In the genomic region with DNA sequence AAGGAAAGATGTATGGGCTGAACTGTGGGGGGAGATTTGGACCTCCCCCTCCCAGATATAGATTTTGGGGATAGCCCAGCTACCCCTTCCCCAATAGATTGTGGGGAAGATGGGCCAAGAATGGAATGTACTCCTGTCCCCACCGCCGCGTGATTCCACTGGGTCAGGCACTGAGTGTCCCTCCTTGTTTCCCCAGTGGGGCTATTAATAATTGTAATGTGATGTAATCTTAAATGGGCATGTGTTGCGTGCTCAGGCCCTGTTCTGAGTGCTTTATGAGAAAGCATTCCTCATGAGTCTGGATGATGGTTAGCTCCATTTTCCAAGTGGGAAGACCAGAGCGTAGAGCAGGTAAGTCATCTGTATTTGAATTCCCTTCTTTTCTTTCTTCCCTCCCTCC, we compare ENCODE assay signal across 7 cellular contexts. TPM values are rescaled to one million over a fixed set of nuclear protein-coding genes. Genes with fewer than 3 reads are reported as not detected.
A peak's percentile ranks its signal among the peaks of the same experiment; 100 is the strongest.
DNase-seq lines count a peak whose midpoint lies in the region; ATAC-seq and TF ChIP-seq lines count a peak whose summit lies in the region.
"Had no signal": no experiment of that assay in that cellular context is flagged by ENCODE, and none has a peak within 500 bp of the region (broad histone marks: within the 10 kb centered on the region; RNA-seq: fewer than 3 reads in every experiment).

No MANE protein-coding gene starts in this region.

- H3K36me3 Mint-ChIP-seq in activated naive CD4-positive, alpha-beta T cell treated with anti-CD3 and anti-CD28 coated beads, Interleukin-2, amount 50 U/mL, for 72 hours: peaks cover 38 to 39% of the 10 kb centered on the region in 2 donors
- H3K36me3 Mint-ChIP-seq in mesothelial cell of epicardium: peaks cover 8% of the 10 kb centered on the region

- peak overlapping the region; percentile 99 to 100 for H3K27ac Mint-ChIP-seq in activated naive CD4-positive, alpha-beta T cell treated with anti-CD3 and anti-CD28 coated beads, Interleukin-2, amount 50 U/mL, for 72 hours
- peak overlapping the region; percentile 98 for H3K27ac Mint-ChIP-seq in mesothelial cell of epicardium

- no peaks in the 10 kb centered on the region for H3K9me3 Mint-ChIP-seq in activated naive CD4-positive, alpha-beta T cell treated with anti-CD3 and anti-CD28 coated beads, Interleukin-2, amount 50 U/mL, for 72 hours
- no peaks in the 10 kb centered on the region for H3K9me3 Mint-ChIP-seq in mesothelial cell of epicardium

- DNase-seq in EH (ENCODE audit: low read depth) (peak; percentile 67), mesothelial cell of epicardium (ENCODE audit: low spot score in 2 of 2, unreplicated experiment in 2 of 2) (no peak), COLO668 (lab: John Stamatoyannopoulos, UW; ENCODE audit: unreplicated experiment) (no peak), AML-193 (lab: John Stamatoyannopoulos, UW) (no peak), DMS53 treated with DMSO at 0.1 percent for 48 hours (lab: John Stamatoyannopoulos, UW; ENCODE audit: unreplicated experiment) (no peak)
- no peak for DNase-seq in activated naive CD4-positive, alpha-beta T cell treated with anti-CD3 and anti-CD28 coated beads, Interleukin-2, amount 50 U/mL, for 72 hours (ENCODE audit: low spot score in 2 of 2)

- H3K4me3 Mint-ChIP-seq in mesothelial cell of epicardium: peak overlapping the region; percentile 97

- H3K27me3 Mint-ChIP-seq in mesothelial cell of epicardium (ENCODE audit: low read depth): peaks cover 11% of the 10 kb centered on the region

- TF ChIP-seq CTCF in mesothelial cell of epicardium (IDR thresholded peaks at IDR 0.05; ENCODE audit: unreplicated experiment): no peak

- ATAC-seq in activated naive CD4-positive, alpha-beta T cell treated with anti-CD3 and anti-CD28 coated beads, Interleukin-2, amount 50 U/mL, for 72 hours: no peak

- peaks cover 21% of the 10 kb centered on the region for H3K4me1 Mint-ChIP-seq in mesothelial cell of epicardium

RNA-seq across cellular contexts. Expression of a gene that starts 1.4 kb away (rescaled TPM):
- 100 to 1,000 TPM; 189 to 203 TPM for total RNA-seq in activated naive CD4-positive, alpha-beta T cell treated with anti-CD3 and anti-CD28 coated beads, Interleukin-2, amount 50 U/mL, for 72 hours
- total RNA-seq in mesothelial cell of epicardium: 131 to 144 TPM (median 135 TPM) in 3 replicates

RNA-seq across cellular contexts. Expression of a gene that starts 12.1 kb away (rescaled TPM):
- total RNA-seq in activated naive CD4-positive, alpha-beta T cell treated with anti-CD3 and anti-CD28 coated beads, Interleukin-2, amount 50 U/mL, for 72 hours: 1 to 10 TPM in 1 of 2 donors, not detected in 1; 1.2 TPM
- 1.3 to 2.4 TPM (median 2.0 TPM) in 3 replicates for total RNA-seq in mesothelial cell of epicardium
- total RNA-seq: lung microvascular endothelial cell had no signal

RNA-seq across cellular contexts. Expression of a gene that starts 12.7 kb away (rescaled TPM):
- 1 to 10 TPM; 3.5 to 6.7 TPM for total RNA-seq in activated naive CD4-positive, alpha-beta T cell treated with anti-CD3 and anti-CD28 coated beads, Interleukin-2, amount 50 U/mL, for 72 hours
- total RNA-seq in mesothelial cell of epicardium: 6.7 to 7.1 TPM (median 7.0 TPM) in 3 replicates

RNA-seq across cellular contexts. Expression of a gene that starts 27.1 kb away (rescaled TPM):
- total RNA-seq in activated naive CD4-positive, alpha-beta T cell treated with anti-CD3 and anti-CD28 coated beads, Interleukin-2, amount 50 U/mL, for 72 hours: 10 to 100 TPM; 28.4 to 33.1 TPM
- total RNA-seq in mesothelial cell of epicardium: 17.9 to 20.6 TPM (median 18.8 TPM) in 3 replicates

RNA-seq across cellular contexts. Expression of a gene that starts 40.1 kb away (rescaled TPM):
- total RNA-seq in activated naive CD4-positive, alpha-beta T cell treated with anti-CD3 and anti-CD28 coated beads, Interleukin-2, amount 50 U/mL, for 72 hours: 10 to 100 TPM in 1 of 2 donors, 1 to 10 TPM in 1; 4.1 to 22.8 TPM
- 26.4 to 30.3 TPM (median 26.6 TPM) in 3 replicates for total RNA-seq in mesothelial cell of epicardium
